8 cellular contexts compared by ENCODE assay signal in genomic region chr11:57345555-57346151, GRCh38. TPM values are rescaled to one million over a fixed set of nuclear protein-coding genes. Genes with fewer than 3 reads are reported as not detected.
A peak's percentile ranks its signal among the peaks of the same experiment; 100 is the strongest.
DNase-seq lines count a peak whose midpoint lies in the region; ATAC-seq and TF ChIP-seq lines count a peak whose summit lies in the region.

No MANE protein-coding gene starts in this region.

- no peaks in the 10 kb centered on the region for H3K27me3 ChIP-seq in left lung

- intact Hi-C loops in left lung (cut with DNase I): loop anchor here in 1 of 2 donors (5.0 kb wide), 1 partner anchor 137 kb away; no protein-coding TSS in a partner anchor

- peak; percentile 83 to 94 for TF ChIP-seq CTCF in left lung (IDR thresholded peaks at IDR 0.05)

- no peaks in the 10 kb centered on the region for H3K27me3 Mint-ChIP-seq in central memory CD8-positive, alpha-beta T cell

- H3K9me3 ChIP-seq in left lung: no peaks in the 10 kb centered on the region

- H3K4me1 Mint-ChIP-seq in central memory CD8-positive, alpha-beta T cell: peaks cover 7% of the 10 kb centered on the region

- H3K4me3 Mint-ChIP-seq in central memory CD8-positive, alpha-beta T cell: no peak overlapping the region

- no peak overlapping the region for H3K27ac Mint-ChIP-seq in central memory CD8-positive, alpha-beta T cell (ENCODE audit: low read depth)

- H3K9me3 Mint-ChIP-seq in central memory CD8-positive, alpha-beta T cell: no peaks in the 10 kb centered on the region

- H3K4me3 ChIP-seq in left lung: no peak overlapping the region

- no peaks in the 10 kb centered on the region for H3K36me3 ChIP-seq in left lung

- DNase-seq in activated gamma-delta T cell treated with Interleukin-2 at 50 U/mL for 16 hours (peak; percentile 72), activated gamma-delta T cell (lab: John Stamatoyannopoulos, UW) (no peak), NCI-H2107 treated with DMSO at 0.1 percent for 48 hours (lab: John Stamatoyannopoulos, UW; ENCODE audit: unreplicated experiment) (peak; percentile 66), left lung (peak in 1 of 2 donors; percentile 65)
- peak; percentile 37 to 59 (median 50) for DNase-seq in activated CD4-positive, CD25-positive, alpha-beta regulatory T cell (lab: John Stamatoyannopoulos, UW)
- DNase-seq in central memory CD8-positive, alpha-beta T cell (ENCODE audit: low spot score in 2 of 2): peak; percentile 25 to 48
- peak; percentile 33 to 56 (median 50) for DNase-seq in stimulated activated CD4-positive, alpha-beta T cell treated with anti-CD3 and anti-CD28 coated beads, TNF-alpha, amount 100 ng/mL, for 1 hour (ENCODE audit: low read depth in 3 of 3, low spot score in 1 of 3)

- peaks cover 0 to 16% of the 10 kb centered on the region in 2 donors for H3K4me1 ChIP-seq in left lung

- H3K36me3 Mint-ChIP-seq in central memory CD8-positive, alpha-beta T cell (ENCODE audit: insufficient read depth): no peaks in the 10 kb centered on the region

- peak; percentile 56 for ATAC-seq in HG02943 (IDR thresholded peaks at IDR 0.05; ENCODE audit: low read depth, unreplicated experiment)
- ATAC-seq in central memory CD8-positive, alpha-beta T cell (replicated peaks; ENCODE audit: extremely low read depth, poor library complexity, severe bottlenecking): peak; percentile 72
- ATAC-seq in left lung: peak; percentile 92

- no peak overlapping the region for H3K27ac ChIP-seq in left lung

RNA-seq across cellular contexts. Expression of gene P2RX3, which starts 7.5 kb away (rescaled TPM):
- total RNA-seq in left lung: not detected

RNA-seq across cellular contexts. Expression of gene SSRP1, which starts 10.0 kb away (rescaled TPM):
- total RNA-seq in left lung: 10 to 100 TPM; 57.3 to 86.3 TPM

RNA-seq across cellular contexts. Expression of gene TNKS1BP1, which starts 20.9 kb away (rescaled TPM):
- 100 to 1,000 TPM; 156 to 203 TPM for total RNA-seq in left lung

RNA-seq across cellular contexts. Expression of gene PRG3, which starts 35.3 kb away (rescaled TPM):
- total RNA-seq in left lung: not detected

RNA-seq across cellular contexts. Expression of gene PRG2, which starts 44.8 kb away (rescaled TPM):
- under 1 TPM in 1 of 2 donors, not detected in 1; 0.34 TPM for total RNA-seq in left lung
